1 cellular context compared by ENCODE assay signal in genomic region chr7:45138433-45139267, GRCh38.
A peak's percentile ranks its signal among the peaks of the same experiment; 100 is the strongest.
TF ChIP-seq lines count a peak whose summit lies in the region.

No MANE protein-coding gene starts in this region.

TF ChIP-seq in K562, 482 proteins besides CTCF, POLR2A, EP300 and RAD21 (continued from another document):
- TF ChIP-seq TSHZ1 (CRISPR knock-in tag; IDR thresholded peaks at IDR 0.05) (no peak), FOS (IDR thresholded peaks at IDR 0.05; ENCODE audit: extremely low read depth, insufficient read length) (no peak), ATF6 (CRISPR knock-in tag; IDR thresholded peaks at IDR 0.05) (no peak), CBFA2T2 (conservative IDR thresholded peaks at IDR 0.05) (peak; percentile 50), THRA (IDR thresholded peaks at IDR 0.05) (no peak), ZNF707 (CRISPR knock-in tag; conservative IDR thresholded peaks at IDR 0.05) (no peak), ZNF766 (CRISPR knock-in tag; conservative IDR thresholded peaks at IDR 0.05) (0 out of 2 replicates have a peak, but pooled peaks have one; percentile 58), CTCFL (IDR thresholded peaks at IDR 0.05; ENCODE audit: borderline replicate concordance, insufficient read depth, low read depth, low read length, poor library complexity, severe bottlenecking) (no peak)
